In the genomic region with DNA sequence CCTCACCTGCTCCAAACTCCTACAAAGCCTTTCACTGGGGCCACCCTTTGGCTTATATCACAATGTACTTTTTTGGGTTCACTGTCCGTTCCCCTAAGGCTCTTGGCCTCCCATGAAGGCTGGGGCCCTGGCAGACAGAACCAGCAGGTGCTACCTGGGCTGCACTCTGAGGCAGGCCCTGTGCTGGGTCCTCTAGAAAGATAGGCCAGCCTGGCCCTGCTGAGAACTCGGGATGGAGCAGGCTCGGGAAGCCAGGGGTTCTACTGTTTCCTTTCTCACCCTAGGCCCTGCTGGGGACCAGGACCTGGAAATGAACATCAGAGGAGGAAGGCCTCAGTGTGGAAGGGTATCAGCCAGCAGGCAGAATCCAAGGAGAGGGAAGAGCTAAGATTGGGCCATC, we compare ENCODE assay signal across 17 cellular contexts.
DNase-seq lines count a peak whose midpoint lies in the region; ATAC-seq, FAIRE-seq and TF ChIP-seq lines count a peak whose summit lies in the region.
"Had no signal": no experiment of that assay in that cellular context is flagged by ENCODE, and none has a peak within 500 bp of the region (broad histone marks: within the 10 kb centered on the region; RNA-seq: fewer than 3 reads in every experiment).

No MANE protein-coding gene starts in this region.

- no peak overlapping the region for H3K4me2 ChIP-seq in trophoblast cell (ENCODE audit: low read length)
- H3K4me2 ChIP-seq in osteoblast (ENCODE audit: insufficient read depth, low read length) = no peak overlapping the region

- DNase-seq in cardiac septum (ENCODE audit: low spot score) (peak; percentile 63), left cardiac atrium (no peak), esophagus muscularis mucosa (ENCODE audit: extremely low spot score) (no peak), trophoblast cell (no peak), aorta (peak; percentile 4 to 47), osteoblast (ENCODE audit: insufficient read length, low spot score, missing footprints) (no peak), GM03348 (ENCODE audit: low spot score) (no peak), GM19239 (ENCODE audit: insufficient read length, low spot score) (no peak)
- DNase-seq: COR-L47, GOT3, KBM-7, NCI-H1436, NCI-H2029, NCI-H2171, NCI-H774, SHP77 treated with DMSO at 0.1 percent for 48 hours had no signal

- H3K79me2 ChIP-seq in trophoblast cell (ENCODE audit: control insufficient read depth, insufficient read depth, low read length, poor library complexity) (no peaks in the 10 kb centered on the region), osteoblast (ENCODE audit: insufficient read depth, low read length) (no peaks in the 10 kb centered on the region)

- WGBS in esophagus muscularis mucosa = 92% methylated on average over 3 of the region's 3 CpGs
- no CpG with 5 or more reads among the region's 3 CpGs for WGBS in trophoblast cell (ENCODE audit: extremely low coverage, insufficient coverage, insufficient read length)
- WGBS in aorta, 2 donors = 90 to 95% methylated on average over 3 of the region's 3 CpGs

- H4K8ac ChIP-seq in trophoblast cell (ENCODE audit: low read depth, low read length) = no peak overlapping the region

- H3K23ac ChIP-seq in trophoblast cell (ENCODE audit: low read length) = no peak overlapping the region

- H3K18ac ChIP-seq in trophoblast cell (ENCODE audit: low read length) = no peak overlapping the region

- FAIRE-seq in GM19239 (lab: Jason Lieb, UNC) = no peak

- no peak for TF ChIP-seq EP300 in esophagus muscularis mucosa (IDR thresholded peaks at IDR 0.05)

- no peak for TF ChIP-seq POLR2A in esophagus muscularis mucosa (IDR thresholded peaks at IDR 0.05; ENCODE audit: low read depth)

- no peaks in the 10 kb centered on the region for H4K20me1 ChIP-seq in osteoblast (ENCODE audit: insufficient read depth, low read length)

- no peak overlapping the region for H3K4me3 ChIP-seq in esophagus muscularis mucosa
- no peak overlapping the region for H3K4me3 ChIP-seq in trophoblast cell (ENCODE audit: low read depth, low read length)
- no peak overlapping the region for H3K4me3 ChIP-seq in aorta (ENCODE audit: low read length in 2 of 2)
- no peak overlapping the region for H3K4me3 ChIP-seq in osteoblast (ENCODE audit: insufficient read depth, low read length)

- intact Hi-C loops in cardiac septum (cut with DNase I) (loop anchor here (5.0 kb wide), 2 partner anchors 40 to 56 kb away; no protein-coding TSS in a partner anchor), left cardiac atrium (cut with DNase I) (no loop called here), esophagus muscularis mucosa (cut with DNase I) (no loop called here), aorta (cut with DNase I) (no loop called here)

- no peak overlapping the region for H2AK5ac ChIP-seq in trophoblast cell (ENCODE audit: low read length)

- no peak overlapping the region for H4K12ac ChIP-seq in trophoblast cell (ENCODE audit: low read depth, low read length)

- peak overlapping the region; percentile 20 for H2BK12ac ChIP-seq in trophoblast cell (ENCODE audit: low read length)

- H3K79me1 ChIP-seq in trophoblast cell (ENCODE audit: low read length) = peaks cover 8% of the 10 kb centered on the region

- TF ChIP-seq CTCF in esophagus muscularis mucosa (IDR thresholded peaks at IDR 0.05) = no peak
- TF ChIP-seq CTCF in osteoblast (IDR thresholded peaks at IDR 0.05; ENCODE audit: extremely low read depth, low read depth, low read length) = no peak

- ATAC-seq in left cardiac atrium = no peak
- ATAC-seq in aorta (ENCODE audit: low FRiP score) = no peak
- ATAC-seq: Panc1 had no signal

- H2BK120ac ChIP-seq in trophoblast cell (ENCODE audit: insufficient read depth, low read length, poor library complexity) = no peak overlapping the region

- H3K9me3 ChIP-seq in esophagus muscularis mucosa (no peaks in the 10 kb centered on the region), trophoblast cell (ENCODE audit: insufficient read depth, low read depth, low read length) (no peaks in the 10 kb centered on the region), aorta (ENCODE audit: control insufficient read depth, low read length) (no peaks in the 10 kb centered on the region), osteoblast (ENCODE audit: low read depth, low read length) (no peaks in the 10 kb centered on the region)

- peak overlapping the region; percentile 25 for H4K91ac ChIP-seq in trophoblast cell (ENCODE audit: low read depth, low read length)

- H3K27ac ChIP-seq in esophagus muscularis mucosa (replicated peaks in 1 of 4) = peak overlapping the region; percentile 82 to 86 (median 85)
- H3K27ac ChIP-seq in trophoblast cell (ENCODE audit: low read depth, low read length) = no peak overlapping the region
- H3K27ac ChIP-seq in aorta (ENCODE audit: low read depth in 1 of 2, low read length in 2 of 2) = no peak overlapping the region
- H3K27ac ChIP-seq in osteoblast (ENCODE audit: low read depth, low read length) = no peak overlapping the region

- H2AFZ ChIP-seq in trophoblast cell (ENCODE audit: insufficient read depth, low read length, poor library complexity) (no peak overlapping the region), osteoblast (ENCODE audit: low read length) (no peak overlapping the region)

- H3K36me3 ChIP-seq in esophagus muscularis mucosa (no peaks in the 10 kb centered on the region), trophoblast cell (ENCODE audit: control insufficient read depth in 1 of 2, insufficient read depth in 2 of 2, low read length in 2 of 2) (no peaks in the 10 kb centered on the region), aorta (ENCODE audit: control insufficient read depth in 1 of 2, insufficient read depth in 2 of 2, low read length in 1 of 2) (no peaks in the 10 kb centered on the region), osteoblast (ENCODE audit: insufficient read depth, low read length) (no peaks in the 10 kb centered on the region)

- no peak overlapping the region for H3K4ac ChIP-seq in trophoblast cell (ENCODE audit: low read depth, low read length)

- H3K27me3 ChIP-seq in esophagus muscularis mucosa = no peaks in the 10 kb centered on the region
- H3K27me3 ChIP-seq in trophoblast cell (ENCODE audit: insufficient read depth, low read length) = no peaks in the 10 kb centered on the region
- no peaks in the 10 kb centered on the region for H3K27me3 ChIP-seq in aorta (ENCODE audit: control insufficient read depth in 1 of 2, insufficient read depth in 2 of 2, low read length in 1 of 2)
- no peaks in the 10 kb centered on the region for H3K27me3 ChIP-seq in osteoblast (ENCODE audit: insufficient read depth, low read length)

- no peak overlapping the region for H3K14ac ChIP-seq in trophoblast cell (ENCODE audit: low read length)

- H3K4me1 ChIP-seq in esophagus muscularis mucosa (peaks cover 54 to 92% (median 91%) of the 10 kb centered on the region in 4 donors), trophoblast cell (ENCODE audit: control insufficient read depth in 1 of 2, insufficient read depth in 2 of 2, low read length in 2 of 2) (peaks cover 14 to 28% of the 10 kb centered on the region in 2 experiments), aorta (ENCODE audit: control insufficient read depth in 1 of 2, insufficient read depth in 2 of 2, low read length in 2 of 2) (no peaks in the 10 kb centered on the region), osteoblast (ENCODE audit: insufficient read depth, low read length) (peaks cover 75% of the 10 kb centered on the region)

- no peak overlapping the region for H3K9ac ChIP-seq in trophoblast cell (ENCODE audit: low read length)

- H2BK5ac ChIP-seq in trophoblast cell (ENCODE audit: low read depth, low read length, poor library complexity) = no peak overlapping the region

Comparison
In these comparisons a context has a peak if more than half of its experiments do, and no peak if none do; other contexts are left out.
1. DNase-seq: peak in cardiac septum (single experiment) and aorta (2 of 2); none in left cardiac atrium (single experiment), esophagus muscularis mucosa (single experiment), trophoblast cell (0 of 2), osteoblast (single experiment), GM03348 (single experiment) and GM19239 (single experiment).
2. H3K27ac ChIP-seq: peak in esophagus muscularis mucosa (4 of 4); none in trophoblast cell (single experiment), aorta (0 of 2) and osteoblast (single experiment).